In genomic region chr22:48474881-48475280, GRCh38 we compare ENCODE assay signal across 25 cellular contexts.
"Had no signal": no experiment of that assay in that cellular context is flagged by ENCODE, and none has a peak within 500 bp of the region (broad histone marks: within the 10 kb centered on the region; RNA-seq: fewer than 3 reads in every experiment).

No MANE protein-coding gene starts in this region.

- H2AFZ ChIP-seq: hepatocyte had no signal

- H3K4me3 Mint-ChIP-seq: activated B cell treated with CpG ODN at 0.5 μM for 24 hours; activated CD8-positive, alpha-beta memory T cell treated with anti-CD3 and anti-CD28 coated beads, Interleukin-2, amount 10 ng/mL, durations not matched to agents 7 days and 5 days; activated CD8-positive, alpha-beta T cell treated with anti-CD3 and anti-CD28 coated beads, Interleukin-2, amount 10 ng/mL, durations not matched to agents 7 days and 5 days; activated naive CD8-positive, alpha-beta T cell; effector memory CD8-positive, alpha-beta T cell; memory B cell; naive thymus-derived CD8-positive, alpha-beta T cell; neural crest cell; stimulated activated naive CD8-positive, alpha-beta T cell treated with anti-CD3 and anti-CD28 coated beads, Interleukin-15, Interleukin-2, amounts not matched to agents 100 ng/mL and 50 ng/mL, for 24 hours; T-helper 2 cell treated with Interferon-gamma antibody and Interleukin-4, amounts not matched to agents 5 μg/mL and 100 μg/mL, for 36 hours; type B pancreatic cell had no signal

- H3K27me3 ChIP-seq: body of pancreas, hepatocyte had no signal

- H3K27ac Mint-ChIP-seq: activated B cell treated with CpG ODN at 0.5 μM for 24 hours; activated CD8-positive, alpha-beta memory T cell treated with anti-CD3 and anti-CD28 coated beads, Interleukin-2, amount 10 ng/mL, durations not matched to agents 7 days and 5 days; activated CD8-positive, alpha-beta T cell treated with anti-CD3 and anti-CD28 coated beads, Interleukin-2, amount 10 ng/mL, durations not matched to agents 7 days and 5 days; activated naive CD8-positive, alpha-beta T cell; activated T-helper 2 cell treated with anti-CD3 and anti-CD28 coated beads, Interferon-gamma antibody, Interleukin-2, Interleukin-4, amounts not matched to agents 10 μg/mL and 5 μg/mL and 100 μg/mL, durations not matched to agents 14 hours and 24 hours and 36 hours; effector memory CD8-positive, alpha-beta T cell; memory B cell; naive thymus-derived CD8-positive, alpha-beta T cell; stimulated activated naive CD8-positive, alpha-beta T cell treated with anti-CD3 and anti-CD28 coated beads, Interleukin-15, Interleukin-2, amounts not matched to agents 100 ng/mL and 50 ng/mL, for 24 hours; T-helper 2 cell treated with Interferon-gamma antibody and Interleukin-4, amounts not matched to agents 5 μg/mL and 100 μg/mL, for 36 hours; type B pancreatic cell had no signal

- H3K9me3 ChIP-seq: body of pancreas, gastroesophageal sphincter had no signal

- DNase-seq: activated B cell treated with CpG ODN at 0.5 μM for 24 hours; activated CD8-positive, alpha-beta memory T cell treated with anti-CD3 and anti-CD28 coated beads, Interleukin-2, amount 10 ng/mL, durations not matched to agents 7 days and 5 days; activated CD8-positive, alpha-beta T cell treated with anti-CD3 and anti-CD28 coated beads, Interleukin-2, amount 10 ng/mL, durations not matched to agents 7 days and 5 days; activated naive CD4-positive, alpha-beta T cell treated with Interleukin-2 at 50 U/mL for 16 hours; activated T-cell treated with anti-CD3 and anti-CD28 coated beads, Interleukin-2, amount 50 U/mL, for 48 hours; aorta; body of pancreas; cerebellar nuclear complex; cortex of kidney; effector memory CD8-positive, alpha-beta T cell; naive thymus-derived CD8-positive, alpha-beta T cell; occipital lobe; right cardiac atrium; stimulated activated CD4-positive, alpha-beta T cell treated with anti-CD3 and anti-CD28 coated beads, Interleukin-4, amount 100 ng/mL, for 1 hour; T-helper 1 cell had no signal

- H3K9me3 Mint-ChIP-seq: activated T-helper 2 cell treated with anti-CD3 and anti-CD28 coated beads, Interferon-gamma antibody, Interleukin-2, Interleukin-4, amounts not matched to agents 10 μg/mL and 5 μg/mL and 100 μg/mL, durations not matched to agents 14 hours and 24 hours and 36 hours; effector memory CD8-positive, alpha-beta T cell; memory B cell; naive thymus-derived CD8-positive, alpha-beta T cell; neural crest cell; stimulated activated naive CD8-positive, alpha-beta T cell treated with anti-CD3 and anti-CD28 coated beads, Interleukin-15, Interleukin-2, amounts not matched to agents 100 ng/mL and 50 ng/mL, for 24 hours; T-helper 2 cell treated with Interferon-gamma antibody and Interleukin-4, amounts not matched to agents 5 μg/mL and 100 μg/mL, for 36 hours; type B pancreatic cell had no signal

- H3K4me1 ChIP-seq: gastroesophageal sphincter had no signal

- H3K4me3 ChIP-seq: body of pancreas, gastroesophageal sphincter, hepatocyte had no signal

- H3K79me2 ChIP-seq: hepatocyte had no signal

- ATAC-seq: activated CD8-positive, alpha-beta memory T cell treated with anti-CD3 and anti-CD28 coated beads, Interleukin-2, amount 10 ng/mL, durations not matched to agents 7 days and 5 days; activated CD8-positive, alpha-beta T cell treated with anti-CD3 and anti-CD28 coated beads, Interleukin-2, amount 10 ng/mL, durations not matched to agents 7 days and 5 days; body of pancreas; effector memory CD8-positive, alpha-beta T cell; gastroesophageal sphincter; left colon; naive thymus-derived CD8-positive, alpha-beta T cell had no signal

- H3K4me2 ChIP-seq: hepatocyte had no signal

- H3K27ac ChIP-seq: body of pancreas, gastroesophageal sphincter, hepatocyte had no signal

- H3K36me3 ChIP-seq: gastroesophageal sphincter had no signal

- H3K27me3 Mint-ChIP-seq: activated CD8-positive, alpha-beta memory T cell treated with anti-CD3 and anti-CD28 coated beads, Interleukin-2, amount 10 ng/mL, durations not matched to agents 7 days and 5 days; type B pancreatic cell had no signal

- H3K36me3 Mint-ChIP-seq: activated CD8-positive, alpha-beta memory T cell treated with anti-CD3 and anti-CD28 coated beads, Interleukin-2, amount 10 ng/mL, durations not matched to agents 7 days and 5 days; activated naive CD8-positive, alpha-beta T cell; memory B cell; naive thymus-derived CD8-positive, alpha-beta T cell; type B pancreatic cell had no signal

- H3K4me1 Mint-ChIP-seq: activated B cell treated with CpG ODN at 0.5 μM for 24 hours; activated CD8-positive, alpha-beta memory T cell treated with anti-CD3 and anti-CD28 coated beads, Interleukin-2, amount 10 ng/mL, durations not matched to agents 7 days and 5 days; memory B cell; naive thymus-derived CD8-positive, alpha-beta T cell; neural crest cell had no signal
